ENCODE assay signal across 37 cellular contexts in genomic region chr6:145457556-145457955, GRCh38.
"Had no signal": no experiment of that assay in that cellular context is flagged by ENCODE, and none has a peak within 500 bp of the region (broad histone marks: within the 10 kb centered on the region; RNA-seq: fewer than 3 reads in every experiment).

No MANE protein-coding gene starts in this region.

- H3K9me3 ChIP-seq: adrenal gland, ascending aorta, body of pancreas, breast epithelium had no signal

- H3K4me3 ChIP-seq: adrenal gland, ascending aorta, body of pancreas, breast epithelium had no signal

- H3K36me3 ChIP-seq: adrenal gland, ascending aorta, brain microvascular endothelial cell, breast epithelium had no signal

- H3K36me3 Mint-ChIP-seq: activated CD4-positive, alpha-beta memory T cell treated with anti-CD3 and anti-CD28 coated beads for 36 hours; activated naive CD4-positive, alpha-beta T cell treated with anti-CD3 and anti-CD28 coated beads, Interleukin-2, amount 50 U/mL, for 72 hours; activated naive CD8-positive, alpha-beta T cell treated with anti-CD3 and anti-CD28 coated beads for 36 hours had no signal

- H3K27ac ChIP-seq: adrenal gland, ascending aorta, body of pancreas, brain microvascular endothelial cell, breast epithelium, VCaP had no signal

- H3K27me3 ChIP-seq: adrenal gland, ascending aorta, body of pancreas, brain microvascular endothelial cell, breast epithelium had no signal

- H3K4me1 Mint-ChIP-seq: activated B cell treated with CpG ODN at 0.5 μM for 24 hours; activated CD4-positive, alpha-beta T cell treated with anti-CD3 and anti-CD28 coated beads, Interleukin-2, amount 10 ng/mL, durations not matched to agents 24 days and 14 days; activated naive CD8-positive, alpha-beta T cell treated with anti-CD3 and anti-CD28 coated beads for 36 hours; activated T-helper 17 cell treated with anti-CD3 and anti-CD28 coated beads, Interleukin-2, amount 50 U/mL, for 72 hours had no signal

- H3K4me1 ChIP-seq: adrenal gland, ascending aorta, body of pancreas, breast epithelium had no signal

- FAIRE-seq: TTC549 had no signal

- H3K27me3 Mint-ChIP-seq: activated CD4-positive, alpha-beta memory T cell treated with anti-CD3 and anti-CD28 coated beads for 36 hours; activated CD4-positive, alpha-beta T cell treated with anti-CD3 and anti-CD28 coated beads, Interleukin-2, amount 10 ng/mL, durations not matched to agents 24 days and 14 days; activated CD8-positive, alpha-beta T cell treated with anti-CD3 and anti-CD28 coated beads for 36 hours; activated naive CD8-positive, alpha-beta T cell treated with anti-CD3 and anti-CD28 coated beads for 36 hours; activated T-helper 17 cell treated with anti-CD3 and anti-CD28 coated beads, Interleukin-2, amount 50 U/mL, for 72 hours had no signal

- H3K27ac Mint-ChIP-seq: activated B cell treated with CpG ODN at 0.5 μM for 24 hours; activated CD4-positive, alpha-beta memory T cell treated with anti-CD3 and anti-CD28 coated beads for 36 hours; activated CD4-positive, alpha-beta T cell treated with anti-CD3 and anti-CD28 coated beads, Interleukin-2, amount 10 ng/mL, durations not matched to agents 24 days and 14 days; activated CD8-positive, alpha-beta T cell treated with anti-CD3 and anti-CD28 coated beads for 36 hours; activated naive CD4-positive, alpha-beta T cell treated with anti-CD3 and anti-CD28 coated beads for 36 hours; activated naive CD4-positive, alpha-beta T cell treated with anti-CD3 and anti-CD28 coated beads, Interleukin-2, amount 50 U/mL, for 72 hours; activated naive CD8-positive, alpha-beta T cell treated with anti-CD3 and anti-CD28 coated beads for 36 hours; activated T-cell treated with anti-CD3 and anti-CD28 coated beads, Interleukin-2, amount 50 U/mL, for 72 hours; activated T-helper 1 cell treated with anti-CD3 and anti-CD28 coated beads, Interleukin-12 subunit alpha, Interleukin-12 subunit beta, Interleukin-2, Interleukin-4 antibody, amounts not matched to agents 30 ng/mL and 10 ng/mL and 1 ng/mL, durations not matched to agents 14 hours and 24 hours and 36 hours; activated T-helper 17 cell treated with anti-CD3 and anti-CD28 coated beads, Interleukin-2, amount 50 U/mL, for 72 hours; T-helper 1 cell treated with Interleukin-12 subunit alpha and Interleukin-12 subunit beta and Interleukin-4 antibody, amounts not matched to agents 30 μg/mL and 1 μg/mL, for 36 hours; T-helper 2 cell treated with Interferon-gamma antibody and Interleukin-4, amounts not matched to agents 5 μg/mL and 100 μg/mL, for 36 hours had no signal

- H3K9me3 Mint-ChIP-seq: activated B cell treated with CpG ODN at 0.5 μM for 24 hours; activated CD4-positive, alpha-beta memory T cell treated with anti-CD3 and anti-CD28 coated beads for 36 hours; activated CD4-positive, alpha-beta T cell treated with anti-CD3 and anti-CD28 coated beads, Interleukin-2, amount 10 ng/mL, durations not matched to agents 24 days and 14 days; activated CD8-positive, alpha-beta T cell treated with anti-CD3 and anti-CD28 coated beads for 36 hours; activated naive CD4-positive, alpha-beta T cell treated with anti-CD3 and anti-CD28 coated beads for 36 hours; activated naive CD8-positive, alpha-beta T cell treated with anti-CD3 and anti-CD28 coated beads for 36 hours; activated T-cell treated with anti-CD3 and anti-CD28 coated beads, Interleukin-2, amount 50 U/mL, for 4 hours; activated T-cell treated with anti-CD3 and anti-CD28 coated beads, Interleukin-2, amount 50 U/mL, for 72 hours; activated T-helper 1 cell treated with anti-CD3 and anti-CD28 coated beads, Interleukin-12 subunit alpha, Interleukin-12 subunit beta, Interleukin-2, Interleukin-4 antibody, amounts not matched to agents 30 ng/mL and 10 ng/mL and 1 ng/mL, durations not matched to agents 14 hours and 24 hours and 36 hours; activated T-helper 17 cell treated with anti-CD3 and anti-CD28 coated beads, Interleukin-2, amount 50 U/mL, for 72 hours; T-helper 1 cell treated with Interleukin-12 subunit alpha and Interleukin-12 subunit beta and Interleukin-4 antibody, amounts not matched to agents 30 μg/mL and 1 μg/mL, for 36 hours; T-helper 2 cell treated with Interferon-gamma antibody and Interleukin-4, amounts not matched to agents 5 μg/mL and 100 μg/mL, for 36 hours had no signal

- H3K4me3 Mint-ChIP-seq: activated B cell treated with CpG ODN at 0.5 μM for 24 hours; activated CD4-positive, alpha-beta memory T cell treated with anti-CD3 and anti-CD28 coated beads for 36 hours; activated CD4-positive, alpha-beta T cell treated with anti-CD3 and anti-CD28 coated beads, Interleukin-2, amount 10 ng/mL, durations not matched to agents 24 days and 14 days; activated CD8-positive, alpha-beta T cell treated with anti-CD3 and anti-CD28 coated beads for 36 hours; activated naive CD4-positive, alpha-beta T cell treated with anti-CD3 and anti-CD28 coated beads for 36 hours; activated naive CD8-positive, alpha-beta T cell treated with anti-CD3 and anti-CD28 coated beads for 36 hours; activated T-cell treated with anti-CD3 and anti-CD28 coated beads, Interleukin-2, amount 50 U/mL, for 4 hours; activated T-cell treated with anti-CD3 and anti-CD28 coated beads, Interleukin-2, amount 50 U/mL, for 72 hours; activated T-helper 1 cell treated with anti-CD3 and anti-CD28 coated beads, Interleukin-12 subunit alpha, Interleukin-12 subunit beta, Interleukin-2, Interleukin-4 antibody, amounts not matched to agents 30 ng/mL and 10 ng/mL and 1 ng/mL, durations not matched to agents 14 hours and 24 hours and 36 hours; activated T-helper 17 cell treated with anti-CD3 and anti-CD28 coated beads, Interleukin-2, amount 50 U/mL, for 72 hours; T-helper 1 cell treated with Interleukin-12 subunit alpha and Interleukin-12 subunit beta and Interleukin-4 antibody, amounts not matched to agents 30 μg/mL and 1 μg/mL, for 36 hours; T-helper 2 cell treated with Interferon-gamma antibody and Interleukin-4, amounts not matched to agents 5 μg/mL and 100 μg/mL, for 36 hours had no signal

- DNase-seq: activated B cell treated with CpG ODN at 0.5 μM for 24 hours; activated CD4-positive, alpha-beta memory T cell treated with anti-CD3 and anti-CD28 coated beads for 36 hours; activated CD4-positive, alpha-beta T cell treated with anti-CD3 and anti-CD28 coated beads for 4 hours; activated CD4-positive, alpha-beta T cell treated with anti-CD3 and anti-CD28 coated beads, Interleukin-2, amount 10 ng/mL, durations not matched to agents 24 days and 14 days; activated CD4-positive, alpha-beta T cell treated with anti-CD3 and anti-CD28 coated beads, Interleukin-2, amount 50 U/mL, for 1 hour; activated CD4-positive, alpha-beta T cell treated with anti-CD3 and anti-CD28 coated beads, Interleukin-2, amount 50 U/mL, for 4 hours; activated CD4-positive, CD25-positive, alpha-beta regulatory T cell treated with anti-CD3 and anti-CD28 coated beads, Interleukin-2, amount 50 U/mL, for 72 hours; activated CD8-positive, alpha-beta memory T cell treated with anti-CD3 and anti-CD28 coated beads, Interleukin-2, amount 50 U/mL, for 4 hours; activated CD8-positive, alpha-beta T cell treated with anti-CD3 and anti-CD28 coated beads for 36 hours; activated effector memory CD4-positive, alpha-beta T cell treated with anti-CD3 and anti-CD28 coated beads, Interleukin-2, amount 50 U/mL, for 16 hours; activated gamma-delta T cell treated with Interleukin-2 at 50 U/mL for 16 hours; activated naive CD4-positive, alpha-beta T cell; activated naive CD4-positive, alpha-beta T cell treated with anti-CD3 and anti-CD28 coated beads for 36 hours; activated naive CD4-positive, alpha-beta T cell treated with anti-CD3 and anti-CD28 coated beads, Interleukin-2, amount 50 U/mL, for 16 hours; activated naive CD8-positive, alpha-beta T cell treated with anti-CD3 and anti-CD28 coated beads for 36 hours; activated T-cell treated with anti-CD3 and anti-CD28 coated beads for 4 hours; activated T-cell treated with anti-CD3 and anti-CD28 coated beads, Interleukin-2, amount 50 U/mL, for 1 hour; activated T-cell treated with anti-CD3 and anti-CD28 coated beads, Interleukin-2, amount 50 U/mL, for 4 hours; activated T-cell treated with anti-CD3 and anti-CD28 coated beads, Interleukin-2, amount 50 U/mL, for 72 hours; adrenal gland; amygdala; anterior cingulate cortex; body of pancreas; brain microvascular endothelial cell; central memory CD4-positive, alpha-beta T cell; T-helper 1 cell; T-helper 2 cell; T-helper 9 cell had no signal
